Comparison of ENCODE assay signal across 34 cellular contexts in genomic region chr2:198917926-198918325, GRCh38.
"Had no signal": no experiment of that assay in that cellular context is flagged by ENCODE, and none has a peak within 500 bp of the region (broad histone marks: within the 10 kb centered on the region; RNA-seq: fewer than 3 reads in every experiment).

No MANE protein-coding gene starts in this region.

- H3K4me1 Mint-ChIP-seq: activated naive CD8-positive, alpha-beta T cell treated with anti-CD3 and anti-CD28 coated beads for 36 hours; activated T-helper 17 cell treated with anti-CD3 and anti-CD28 coated beads, Interleukin-2, amount 50 U/mL, for 72 hours had no signal

- H3K27me3 ChIP-seq: Peyer's patch had no signal

- DNase-seq: activated B cell treated with CpG ODN at 0.5 μM for 24 hours; activated CD4-positive, alpha-beta T cell treated with anti-CD3 and anti-CD28 coated beads for 4 hours; activated CD4-positive, alpha-beta T cell treated with anti-CD3 and anti-CD28 coated beads, Interleukin-2, amount 50 U/mL, for 4 hours; activated CD4-positive, CD25-positive, alpha-beta regulatory T cell treated with anti-CD3 and anti-CD28 coated beads, Interleukin-2, amount 50 U/mL, for 72 hours; activated CD8-positive, alpha-beta T cell treated with anti-CD3 and anti-CD28 coated beads for 36 hours; activated effector memory CD4-positive, alpha-beta T cell treated with anti-CD3 and anti-CD28 coated beads, Interleukin-2, amount 50 U/mL, for 16 hours; activated naive CD4-positive, alpha-beta T cell; activated naive CD4-positive, alpha-beta T cell treated with anti-CD3 and anti-CD28 coated beads, Interleukin-2, amount 50 U/mL, for 16 hours; activated naive CD8-positive, alpha-beta T cell treated with anti-CD3 and anti-CD28 coated beads for 36 hours; activated T-cell treated with anti-CD3 and anti-CD28 coated beads, Interleukin-2, amount 50 U/mL, for 1 hour; activated T-cell treated with anti-CD3 and anti-CD28 coated beads, Interleukin-2, amount 50 U/mL, for 72 hours; amniotic stem cell; aorta; NCI-H1105; NCI-H1417 treated with DMSO at 0.1 percent for 48 hours; NCI-H187 treated with DMSO at 0.1 percent for 48 hours; NCI-H2081; NCI-H2171 treated with DMSO at 0.1 percent for 48 hours; NCI-H2227 treated with DMSO at 0.1 percent for 48 hours; NCI-H446; NCI-H510A treated with DMSO at 0.1 percent for 48 hours; NCI-H526 treated with DMSO at 0.1 percent for 48 hours; PC-3; Peyer's patch; RPMI8226; SIG-M5; SW 1271; T-helper 1 cell; T-helper 2 cell; T-helper 9 cell had no signal

- H3K36me3 Mint-ChIP-seq: activated naive CD8-positive, alpha-beta T cell treated with anti-CD3 and anti-CD28 coated beads for 36 hours had no signal

- H3K9me3 Mint-ChIP-seq: activated naive CD8-positive, alpha-beta T cell treated with anti-CD3 and anti-CD28 coated beads for 36 hours; activated T-helper 17 cell treated with anti-CD3 and anti-CD28 coated beads, Interleukin-2, amount 50 U/mL, for 72 hours had no signal

- H3K4me2 ChIP-seq: KMS-11 had no signal

- H3K9ac ChIP-seq: KMS-11 had no signal

- H3K4me3 Mint-ChIP-seq: activated B cell treated with CpG ODN at 0.5 μM for 24 hours; activated CD8-positive, alpha-beta T cell treated with anti-CD3 and anti-CD28 coated beads for 36 hours; activated naive CD8-positive, alpha-beta T cell treated with anti-CD3 and anti-CD28 coated beads for 36 hours; activated T-cell treated with anti-CD3 and anti-CD28 coated beads, Interleukin-2, amount 50 U/mL, for 72 hours; activated T-helper 17 cell treated with anti-CD3 and anti-CD28 coated beads, Interleukin-2, amount 50 U/mL, for 72 hours had no signal

- H3K27ac ChIP-seq: KMS-11, Peyer's patch, VCaP had no signal

- ATAC-seq: activated CD8-positive, alpha-beta T cell treated with anti-CD3 and anti-CD28 coated beads for 36 hours; activated T-cell treated with anti-CD3 and anti-CD28 coated beads, Interleukin-2, amount 50 U/mL, for 72 hours; activated T-helper 17 cell treated with anti-CD3 and anti-CD28 coated beads, Interleukin-2, amount 50 U/mL, for 72 hours; PC-3; Right ventricle myocardium inferior had no signal

- H3K36me3 ChIP-seq: Peyer's patch had no signal

- H3K9me3 ChIP-seq: Peyer's patch had no signal

- H3K4me3 ChIP-seq: Peyer's patch had no signal

- H3K27ac Mint-ChIP-seq: activated B cell treated with CpG ODN at 0.5 μM for 24 hours; activated CD8-positive, alpha-beta T cell treated with anti-CD3 and anti-CD28 coated beads for 36 hours; activated naive CD8-positive, alpha-beta T cell treated with anti-CD3 and anti-CD28 coated beads for 36 hours; activated T-cell treated with anti-CD3 and anti-CD28 coated beads, Interleukin-2, amount 50 U/mL, for 72 hours; activated T-helper 17 cell treated with anti-CD3 and anti-CD28 coated beads, Interleukin-2, amount 50 U/mL, for 72 hours had no signal

- H3K27me3 Mint-ChIP-seq: activated B cell treated with CpG ODN at 0.5 μM for 24 hours; activated CD8-positive, alpha-beta T cell treated with anti-CD3 and anti-CD28 coated beads for 36 hours; activated naive CD8-positive, alpha-beta T cell treated with anti-CD3 and anti-CD28 coated beads for 36 hours; activated T-helper 17 cell treated with anti-CD3 and anti-CD28 coated beads, Interleukin-2, amount 50 U/mL, for 72 hours had no signal
